28 cellular contexts compared by ENCODE assay signal in genomic region chr4:21733894-21734630, GRCh38.
"Had no signal": no experiment of that assay in that cellular context is flagged by ENCODE, and none has a peak within 500 bp of the region (broad histone marks: within the 10 kb centered on the region; RNA-seq: fewer than 3 reads in every experiment).

No MANE protein-coding gene starts in this region.

- H3K27ac Mint-ChIP-seq: activated CD4-positive, alpha-beta memory T cell treated with anti-CD3 and anti-CD28 coated beads, Interleukin-2, amount 10 ng/mL, durations not matched to agents 7 days and 5 days; activated CD4-positive, alpha-beta T cell treated with anti-CD3 and anti-CD28 coated beads, Interleukin-2, amount 10 ng/mL, durations not matched to agents 7 days and 5 days; activated naive CD4-positive, alpha-beta T cell treated with anti-CD3 and anti-CD28 coated beads, Interleukin-2, amount 10 ng/mL, durations not matched to agents 7 days and 5 days; activated naive CD4-positive, alpha-beta T cell treated with anti-CD3 and anti-CD28 coated beads, Interleukin-2, amount 50 U/mL, for 72 hours; activated naive CD8-positive, alpha-beta T cell treated with anti-CD3 and anti-CD28 coated beads, Interleukin-2, amount 10 ng/mL, durations not matched to agents 7 days and 5 days; activated T-cell treated with anti-CD3 and anti-CD28 coated beads, Interleukin-2, amount 50 U/mL, for 24 hours; activated T-cell treated with anti-CD3 and anti-CD28 coated beads, Interleukin-2, amount 50 U/mL, for 72 hours; WTC11 had no signal

- H3K4me1 ChIP-seq: esophagus squamous epithelium, gastroesophageal sphincter had no signal

- DNase-seq: activated CD4-positive, alpha-beta memory T cell treated with anti-CD3 and anti-CD28 coated beads, Interleukin-2, amount 10 ng/mL, durations not matched to agents 7 days and 5 days; activated CD4-positive, alpha-beta T cell treated with anti-CD3 and anti-CD28 coated beads for 1 hour; activated CD4-positive, alpha-beta T cell treated with anti-CD3 and anti-CD28 coated beads for 4 hours; activated CD4-positive, alpha-beta T cell treated with anti-CD3 and anti-CD28 coated beads, Interleukin-2, amount 10 ng/mL, durations not matched to agents 7 days and 5 days; activated CD4-positive, alpha-beta T cell treated with anti-CD3 and anti-CD28 coated beads, Interleukin-2, amount 50 U/mL, for 4 hours; activated CD8-positive, alpha-beta memory T cell treated with anti-CD3 and anti-CD28 coated beads, Interleukin-2, amount 50 U/mL, for 48 hours; activated gamma-delta T cell; activated naive CD4-positive, alpha-beta T cell; activated naive CD4-positive, alpha-beta T cell treated with anti-CD3 and anti-CD28 coated beads, Interleukin-2, amount 10 ng/mL, durations not matched to agents 7 days and 5 days; activated naive CD8-positive, alpha-beta T cell treated with anti-CD3 and anti-CD28 coated beads, Interleukin-2, amount 10 ng/mL, durations not matched to agents 7 days and 5 days; activated T-cell treated with anti-CD3 and anti-CD28 coated beads for 4 hours; activated T-cell treated with anti-CD3 and anti-CD28 coated beads, Interleukin-2, amount 50 U/mL, for 24 hours; activated T-cell treated with anti-CD3 and anti-CD28 coated beads, Interleukin-2, amount 50 U/mL, for 72 hours; amniotic stem cell; anterior cingulate cortex; brain microvascular endothelial cell; dermis blood vessel endothelial cell; effector CD8-positive, alpha-beta T cell; esophagus squamous epithelium; foreskin melanocyte; T-helper 2 cell had no signal

- H3K9me3 ChIP-seq: esophagus squamous epithelium, gastroesophageal sphincter had no signal

- H3K4me3 ChIP-seq: coronary artery, esophagus squamous epithelium, gastroesophageal sphincter had no signal

- H3K4me3 Mint-ChIP-seq: activated CD4-positive, alpha-beta memory T cell treated with anti-CD3 and anti-CD28 coated beads, Interleukin-2, amount 10 ng/mL, durations not matched to agents 7 days and 5 days; activated CD4-positive, alpha-beta T cell treated with anti-CD3 and anti-CD28 coated beads, Interleukin-2, amount 10 ng/mL, durations not matched to agents 7 days and 5 days; activated naive CD4-positive, alpha-beta T cell treated with anti-CD3 and anti-CD28 coated beads, Interleukin-2, amount 10 ng/mL, durations not matched to agents 7 days and 5 days; activated naive CD8-positive, alpha-beta T cell treated with anti-CD3 and anti-CD28 coated beads, Interleukin-2, amount 10 ng/mL, durations not matched to agents 7 days and 5 days; activated T-cell treated with anti-CD3 and anti-CD28 coated beads, Interleukin-2, amount 50 U/mL, for 24 hours; activated T-cell treated with anti-CD3 and anti-CD28 coated beads, Interleukin-2, amount 50 U/mL, for 72 hours; central memory CD8-positive, alpha-beta T cell; WTC11 had no signal

- H3K36me3 ChIP-seq: brain microvascular endothelial cell, esophagus squamous epithelium, gastroesophageal sphincter had no signal

- H3K27me3 Mint-ChIP-seq: activated CD4-positive, alpha-beta memory T cell treated with anti-CD3 and anti-CD28 coated beads, Interleukin-2, amount 10 ng/mL, durations not matched to agents 7 days and 5 days; activated CD4-positive, alpha-beta T cell treated with anti-CD3 and anti-CD28 coated beads, Interleukin-2, amount 10 ng/mL, durations not matched to agents 7 days and 5 days; activated naive CD4-positive, alpha-beta T cell treated with anti-CD3 and anti-CD28 coated beads, Interleukin-2, amount 10 ng/mL, durations not matched to agents 7 days and 5 days; activated naive CD8-positive, alpha-beta T cell treated with anti-CD3 and anti-CD28 coated beads, Interleukin-2, amount 10 ng/mL, durations not matched to agents 7 days and 5 days; activated T-cell treated with anti-CD3 and anti-CD28 coated beads, Interleukin-2, amount 50 U/mL, for 24 hours; central memory CD8-positive, alpha-beta T cell had no signal

- H3K27ac ChIP-seq: brain microvascular endothelial cell, coronary artery, epithelial cell of prostate, esophagus squamous epithelium, gastroesophageal sphincter, VCaP had no signal

- H3K9me3 Mint-ChIP-seq: activated CD4-positive, alpha-beta memory T cell treated with anti-CD3 and anti-CD28 coated beads, Interleukin-2, amount 10 ng/mL, durations not matched to agents 7 days and 5 days; activated CD4-positive, alpha-beta T cell treated with anti-CD3 and anti-CD28 coated beads, Interleukin-2, amount 10 ng/mL, durations not matched to agents 7 days and 5 days; activated naive CD4-positive, alpha-beta T cell treated with anti-CD3 and anti-CD28 coated beads, Interleukin-2, amount 10 ng/mL, durations not matched to agents 7 days and 5 days; activated naive CD4-positive, alpha-beta T cell treated with anti-CD3 and anti-CD28 coated beads, Interleukin-2, amount 50 U/mL, for 72 hours; activated naive CD8-positive, alpha-beta T cell treated with anti-CD3 and anti-CD28 coated beads, Interleukin-2, amount 10 ng/mL, durations not matched to agents 7 days and 5 days; activated T-cell treated with anti-CD3 and anti-CD28 coated beads, Interleukin-2, amount 50 U/mL, for 24 hours; activated T-cell treated with anti-CD3 and anti-CD28 coated beads, Interleukin-2, amount 50 U/mL, for 72 hours; WTC11 had no signal

- H3K36me3 Mint-ChIP-seq: activated naive CD4-positive, alpha-beta T cell treated with anti-CD3 and anti-CD28 coated beads, Interleukin-2, amount 10 ng/mL, durations not matched to agents 7 days and 5 days; activated naive CD4-positive, alpha-beta T cell treated with anti-CD3 and anti-CD28 coated beads, Interleukin-2, amount 50 U/mL, for 72 hours; activated naive CD8-positive, alpha-beta T cell treated with anti-CD3 and anti-CD28 coated beads, Interleukin-2, amount 10 ng/mL, durations not matched to agents 7 days and 5 days; WTC11 had no signal

- H3K27me3 ChIP-seq: brain microvascular endothelial cell, esophagus squamous epithelium, gastroesophageal sphincter had no signal

- ATAC-seq: activated naive CD4-positive, alpha-beta T cell treated with anti-CD3 and anti-CD28 coated beads, Interleukin-2, amount 50 U/mL, for 72 hours; activated T-cell treated with anti-CD3 and anti-CD28 coated beads, Interleukin-2, amount 50 U/mL, for 72 hours; gastroesophageal sphincter; WTC11 had no signal

- H3K4me1 Mint-ChIP-seq: activated CD4-positive, alpha-beta memory T cell treated with anti-CD3 and anti-CD28 coated beads, Interleukin-2, amount 10 ng/mL, durations not matched to agents 7 days and 5 days; activated CD4-positive, alpha-beta T cell treated with anti-CD3 and anti-CD28 coated beads, Interleukin-2, amount 10 ng/mL, durations not matched to agents 7 days and 5 days; activated naive CD4-positive, alpha-beta T cell treated with anti-CD3 and anti-CD28 coated beads, Interleukin-2, amount 10 ng/mL, durations not matched to agents 7 days and 5 days; activated naive CD8-positive, alpha-beta T cell treated with anti-CD3 and anti-CD28 coated beads, Interleukin-2, amount 10 ng/mL, durations not matched to agents 7 days and 5 days; central memory CD8-positive, alpha-beta T cell had no signal
